14 cellular contexts compared by ENCODE assay signal in the genomic region with DNA sequence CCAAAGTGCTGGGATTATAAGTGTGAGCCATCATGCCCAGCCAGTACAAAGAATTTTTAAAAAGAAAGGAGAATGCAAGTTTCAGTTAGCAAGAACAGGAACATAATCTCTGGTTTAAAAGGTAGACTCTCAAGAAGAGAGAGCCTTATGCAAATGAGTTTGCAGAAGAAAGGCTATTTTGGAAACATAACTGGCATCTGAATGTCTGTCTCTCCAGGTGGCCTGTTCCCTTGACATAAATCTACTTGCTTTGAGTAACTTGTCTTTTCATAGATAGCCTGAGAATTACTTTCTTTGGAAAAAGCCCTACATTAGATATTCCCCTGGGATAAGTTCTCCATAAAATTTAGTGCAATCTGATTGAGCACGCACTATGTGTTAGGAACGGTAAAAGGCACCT.
DNase-seq lines count a peak whose midpoint lies in the region; ATAC-seq, FAIRE-seq and TF ChIP-seq lines count a peak whose summit lies in the region.
"Had no signal": no experiment of that assay in that cellular context is flagged by ENCODE, and none has a peak within 500 bp of the region (broad histone marks: within the 10 kb centered on the region; RNA-seq: fewer than 3 reads in every experiment).

No MANE protein-coding gene starts in this region.

- intact Hi-C loops in left cardiac atrium (cut with DNase I) = no loop called here

- TF ChIP-seq POLR2A in GM12891 (IDR thresholded peaks at IDR 0.05; ENCODE audit: low read depth, low read length) = no peak

- peak; percentile 5 for DNase-seq in GM12891 (ENCODE audit: insufficient read length, low spot score)
- DNase-seq in mesenteric fat pad (ENCODE audit: low spot score) = no peak
- no peak for DNase-seq in NCI-H2171 treated with DMSO at 0.1 percent for 48 hours (lab: John Stamatoyannopoulos, UW)
- no peak for DNase-seq in CD1c-positive myeloid dendritic cell (ENCODE audit: extremely low spot score)
- DNase-seq in left cardiac atrium = no peak
- DNase-seq: activated CD4-positive, alpha-beta T cell treated with anti-CD3 and anti-CD28 coated beads, Interleukin-2, amount 10 ng/mL, durations not matched to agents 7 days and 5 days; head of caudate nucleus; NCI-H1930; spleen had no signal

- ATAC-seq in GM19351 (IDR thresholded peaks at IDR 0.05; ENCODE audit: unreplicated experiment) = peak; percentile 69
- peak; percentile 82 for ATAC-seq in HG02588 (IDR thresholded peaks at IDR 0.05; ENCODE audit: unreplicated experiment)
- peak; percentile 72 for ATAC-seq in HG03280 (IDR thresholded peaks at IDR 0.05; ENCODE audit: unreplicated experiment)
- ATAC-seq in left cardiac atrium = no peak
- ATAC-seq: K562 had no signal

- FAIRE-seq in GM12891 (lab: Jason Lieb, UNC) = peak; percentile 55
- FAIRE-seq: endothelial cell of umbilical vein, K562 had no signal

TF ChIP-seq in GM12891, 5 proteins besides CTCF, POLR2A, EP300 and RAD21:
- TF ChIP-seq PAX5 (IDR thresholded peaks at IDR 0.05; ENCODE audit: insufficient read depth, low read length, severe bottlenecking) (no peak), TAF1 (IDR thresholded peaks at IDR 0.05; ENCODE audit: low read depth, low read length) (no peak), POLR2AphosphoS5 (IDR thresholded peaks at IDR 0.05; ENCODE audit: low read depth, low read length) (no peak), SPI1 (IDR thresholded peaks at IDR 0.05; ENCODE audit: low read depth, low read length) (no peak), POU2F2 (IDR thresholded peaks at IDR 0.05; ENCODE audit: low read depth, low read length) (no peak)

Comparison
In these comparisons a context has a peak if more than half of its experiments do, and no peak if none do; other contexts are left out.
1. ATAC-seq: peak in GM19351 (single experiment), HG02588 (single experiment) and HG03280 (single experiment); none in left cardiac atrium (0 of 2).